ENCODE assay signal across 1 cellular context in the genomic region with DNA sequence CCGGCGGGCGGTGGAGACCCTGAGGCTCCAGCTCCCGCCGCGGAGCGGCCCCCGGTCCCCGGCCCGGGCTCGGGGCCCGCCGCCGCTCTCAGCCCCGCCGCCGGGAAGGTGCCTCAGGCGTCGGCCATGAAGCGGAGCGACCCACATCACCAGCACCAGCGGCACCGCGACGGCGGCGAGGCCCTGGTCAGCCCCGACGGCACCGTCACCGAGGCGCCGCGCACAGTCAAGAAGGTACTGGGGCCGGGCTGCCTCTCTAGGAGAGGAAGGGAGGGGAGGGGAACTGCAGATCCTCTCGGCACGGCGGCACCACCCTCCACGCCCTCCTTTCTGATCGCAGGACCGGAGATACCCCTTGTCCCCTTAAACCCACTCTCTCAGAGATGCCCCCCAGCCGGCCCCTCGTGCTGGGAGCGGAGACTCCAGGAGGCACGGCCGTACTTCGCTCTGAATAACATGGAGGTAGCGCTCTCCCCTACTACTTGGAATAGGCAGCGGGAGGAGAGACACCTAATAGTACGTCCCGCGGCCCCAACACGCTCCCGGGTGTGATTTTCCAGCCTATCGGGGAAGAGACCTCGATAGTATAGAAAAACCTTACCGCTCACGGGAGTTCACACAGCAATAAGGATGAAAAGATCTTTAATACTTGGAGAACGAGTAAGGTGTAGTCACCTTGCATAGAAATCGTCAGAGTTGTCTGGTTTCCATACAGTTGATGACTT.
TF ChIP-seq lines count a peak whose summit lies in the region.

No MANE protein-coding gene starts in this region.

TF ChIP-seq in HepG2, 621 proteins besides CTCF, POLR2A, EP300 and RAD21 (continued from another document):
- TF ChIP-seq ZFP90 (CRISPR knock-in tag; IDR thresholded peaks at IDR 0.05; ENCODE audit: borderline replicate concordance) (0 out of 2 replicates have a peak, but pooled peaks have one; percentile 48), ZBTB42 (CRISPR knock-in tag; IDR thresholded peaks at IDR 0.05) (no peak), SOX6 (IDR thresholded peaks at IDR 0.05) (no peak), SOX6 (CRISPR knock-in tag; IDR thresholded peaks at IDR 0.05) (0 out of 2 replicates have a peak, but pooled peaks have one; percentile 13), ZNF772 (CRISPR knock-in tag; IDR thresholded peaks at IDR 0.05) (peak; percentile 38; the same call in 1 of the 2 replicates), GABPA (IDR thresholded peaks at IDR 0.05; ENCODE audit: low read depth, low read length) (no peak), GABPA (CRISPR knock-in tag; IDR thresholded peaks at IDR 0.05; ENCODE audit: low read depth) (no peak), POGK (CRISPR knock-in tag; conservative IDR thresholded peaks at IDR 0.05) (0 out of 2 replicates have a peak, but pooled peaks have one; percentile 4), ZFYVE20 (CRISPR knock-in tag; IDR thresholded peaks at IDR 0.05; ENCODE audit: borderline replicate concordance, low read depth) (0 out of 2 replicates have a peak, but pooled peaks have one; percentile 2), SUZ12 (IDR thresholded peaks at IDR 0.05; ENCODE audit: low read depth, low read length) (no peak), ZNF24 (IDR thresholded peaks at IDR 0.05) (no peak), PHF21A (CRISPR knock-in tag; IDR thresholded peaks at IDR 0.05) (peak; percentile 34; the same call in 1 of the 2 replicates), KMT2A (CRISPR knock-in tag; IDR thresholded peaks at IDR 0.05) (peak; percentile 72), ARNTL (CRISPR knock-in tag; IDR thresholded peaks at IDR 0.05) (0 out of 2 replicates have a peak, but pooled peaks have one; percentile 24), YEATS4 (CRISPR knock-in tag; IDR thresholded peaks at IDR 0.05; ENCODE audit: borderline replicate concordance) (peak; percentile 52; the same call in 1 of the 2 replicates), ESRRA (CRISPR knock-in tag; IDR thresholded peaks at IDR 0.05; ENCODE audit: low read depth) (0 out of 2 replicates have a peak, but pooled peaks have one; percentile 31), XRCC5 (optimal IDR thresholded peaks at IDR 0.05; ENCODE audit: low read length) (peak; percentile 16), ATF7-NPFF (CRISPR knock-in tag; IDR thresholded peaks at IDR 0.05; ENCODE audit: low read depth) (0 out of 2 replicates have a peak, but pooled peaks have one; percentile 34), IRX3 (CRISPR knock-in tag; IDR thresholded peaks at IDR 0.05; ENCODE audit: borderline replicate concordance, low read depth) (no peak), ZSCAN20 (CRISPR knock-in tag; IDR thresholded peaks at IDR 0.05; ENCODE audit: borderline replicate concordance) (0 out of 2 replicates have a peak, but pooled peaks have one; percentile 5), ZNF572 (CRISPR knock-in tag; IDR thresholded peaks at IDR 0.05) (no peak), THAP11 (CRISPR knock-in tag; IDR thresholded peaks at IDR 0.05) (0 out of 2 replicates have a peak, but pooled peaks have one; percentile 8), ZNF747 (CRISPR knock-in tag; IDR thresholded peaks at IDR 0.05; ENCODE audit: borderline replicate concordance) (0 out of 2 replicates have a peak, but pooled peaks have one; percentile 21), JUND (CRISPR knock-in tag; IDR thresholded peaks at IDR 0.05) (0 out of 2 replicates have a peak, but pooled peaks have one; percentile 16), ZBTB7B (CRISPR knock-in tag; IDR thresholded peaks at IDR 0.05) (no peak), ZNF383 (CRISPR knock-in tag; IDR thresholded peaks at IDR 0.05; ENCODE audit: borderline replicate concordance) (0 out of 2 replicates have a peak, but pooled peaks have one; percentile 59), KDM5B (CRISPR knock-in tag; IDR thresholded peaks at IDR 0.05; ENCODE audit: borderline replicate concordance) (0 out of 2 replicates have a peak, but pooled peaks have one; percentile 8), KLF13 (CRISPR knock-in tag; IDR thresholded peaks at IDR 0.05) (no peak), TOE1 (CRISPR knock-in tag; IDR thresholded peaks at IDR 0.05) (no peak), RARA (CRISPR knock-in tag; IDR thresholded peaks at IDR 0.05) (no peak), AGO2 (optimal IDR thresholded peaks at IDR 0.05; ENCODE audit: low read depth, low read length) (peak; percentile 25), NAIF1 (CRISPR knock-in tag; IDR thresholded peaks at IDR 0.05; ENCODE audit: borderline replicate concordance) (0 out of 2 replicates have a peak, but pooled peaks have one; percentile 15), ZSCAN21 (CRISPR knock-in tag; IDR thresholded peaks at IDR 0.05; ENCODE audit: borderline replicate concordance) (peak; percentile 60; the same call in 1 of the 2 replicates), ZNF891 (CRISPR knock-in tag; IDR thresholded peaks at IDR 0.05) (peak; percentile 64; the same call in 1 of the 2 replicates), ZFY (CRISPR knock-in tag; IDR thresholded peaks at IDR 0.05) (peak; percentile 49; the same call in 1 of the 2 replicates), ZNF839 (CRISPR knock-in tag; IDR thresholded peaks at IDR 0.05; ENCODE audit: borderline replicate concordance) (no peak), DR1 (CRISPR knock-in tag; IDR thresholded peaks at IDR 0.05) (no peak), ATF1 (CRISPR knock-in tag; IDR thresholded peaks at IDR 0.05) (no peak), ETV5 (CRISPR knock-in tag; IDR thresholded peaks at IDR 0.05; ENCODE audit: borderline replicate concordance) (no peak), MEF2D (CRISPR knock-in tag; IDR thresholded peaks at IDR 0.05) (no peak), BRCA1 (CRISPR knock-in tag; IDR thresholded peaks at IDR 0.05) (no peak), BCL6 (CRISPR knock-in tag; IDR thresholded peaks at IDR 0.05) (no peak), KMT2B (CRISPR knock-in tag; IDR thresholded peaks at IDR 0.05) (no peak; the same call in 1 of the 2 replicates), POLR2G (IDR thresholded peaks at IDR 0.05; ENCODE audit: low read depth, low read length) (no peak), SOX5 (CRISPR knock-in tag; IDR thresholded peaks at IDR 0.05; ENCODE audit: borderline replicate concordance) (0 out of 2 replicates have a peak, but pooled peaks have one; percentile 4), ZNF34 (CRISPR knock-in tag; IDR thresholded peaks at IDR 0.05; ENCODE audit: borderline replicate concordance) (no peak), ZNF777 (CRISPR knock-in tag; IDR thresholded peaks at IDR 0.05) (peak; percentile 99), NRL (CRISPR knock-in tag; IDR thresholded peaks at IDR 0.05; ENCODE audit: borderline replicate concordance) (peak; percentile 80; the same call in 1 of the 2 replicates), RAD51 (IDR thresholded peaks at IDR 0.05; ENCODE audit: borderline replicate concordance) (no peak), ZNF598 (CRISPR knock-in tag; IDR thresholded peaks at IDR 0.05; ENCODE audit: borderline replicate concordance) (0 out of 2 replicates have a peak, but pooled peaks have one; percentile 51)
- TF ChIP-seq, protein P1, sequence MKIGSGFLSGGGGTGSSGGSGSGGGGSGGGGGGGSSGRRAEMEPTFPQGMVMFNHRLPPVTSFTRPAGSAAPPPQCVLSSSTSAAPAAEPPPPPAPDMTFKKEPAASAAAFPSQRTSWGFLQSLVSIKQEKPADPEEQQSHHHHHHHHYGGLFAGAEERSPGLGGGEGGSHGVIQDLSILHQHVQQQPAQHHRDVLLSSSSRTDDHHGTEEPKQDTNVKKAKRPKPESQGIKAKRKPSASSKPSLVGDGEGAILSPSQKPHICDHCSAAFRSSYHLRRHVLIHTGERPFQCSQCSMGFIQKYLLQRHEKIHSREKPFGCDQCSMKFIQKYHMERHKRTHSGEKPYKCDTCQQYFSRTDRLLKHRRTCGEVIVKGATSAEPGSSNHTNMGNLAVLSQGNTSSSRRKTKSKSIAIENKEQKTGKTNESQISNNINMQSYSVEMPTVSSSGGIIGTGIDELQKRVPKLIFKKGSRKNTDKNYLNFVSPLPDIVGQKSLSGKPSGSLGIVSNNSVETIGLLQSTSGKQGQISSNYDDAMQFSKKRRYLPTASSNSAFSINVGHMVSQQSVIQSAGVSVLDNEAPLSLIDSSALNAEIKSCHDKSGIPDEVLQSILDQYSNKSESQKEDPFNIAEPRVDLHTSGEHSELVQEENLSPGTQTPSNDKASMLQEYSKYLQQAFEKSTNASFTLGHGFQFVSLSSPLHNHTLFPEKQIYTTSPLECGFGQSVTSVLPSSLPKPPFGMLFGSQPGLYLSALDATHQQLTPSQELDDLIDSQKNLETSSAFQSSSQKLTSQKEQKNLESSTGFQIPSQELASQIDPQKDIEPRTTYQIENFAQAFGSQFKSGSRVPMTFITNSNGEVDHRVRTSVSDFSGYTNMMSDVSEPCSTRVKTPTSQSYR (CRISPR knock-in tag; IDR thresholded peaks at IDR 0.05; ENCODE audit: borderline replicate concordance) = no peak
- TF ChIP-seq, protein P2, sequence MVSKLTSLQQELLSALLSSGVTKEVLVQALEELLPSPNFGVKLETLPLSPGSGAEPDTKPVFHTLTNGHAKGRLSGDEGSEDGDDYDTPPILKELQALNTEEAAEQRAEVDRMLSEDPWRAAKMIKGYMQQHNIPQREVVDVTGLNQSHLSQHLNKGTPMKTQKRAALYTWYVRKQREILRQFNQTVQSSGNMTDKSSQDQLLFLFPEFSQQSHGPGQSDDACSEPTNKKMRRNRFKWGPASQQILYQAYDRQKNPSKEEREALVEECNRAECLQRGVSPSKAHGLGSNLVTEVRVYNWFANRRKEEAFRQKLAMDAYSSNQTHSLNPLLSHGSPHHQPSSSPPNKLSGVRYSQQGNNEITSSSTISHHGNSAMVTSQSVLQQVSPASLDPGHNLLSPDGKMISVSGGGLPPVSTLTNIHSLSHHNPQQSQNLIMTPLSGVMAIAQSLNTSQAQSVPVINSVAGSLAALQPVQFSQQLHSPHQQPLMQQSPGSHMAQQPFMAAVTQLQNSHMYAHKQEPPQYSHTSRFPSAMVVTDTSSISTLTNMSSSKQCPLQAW (CRISPR knock-in tag; IDR thresholded peaks at IDR 0.05) = 0 out of 2 replicates have a peak, but pooled peaks have one; percentile 41
- TF ChIP-seq, protein P3, sequence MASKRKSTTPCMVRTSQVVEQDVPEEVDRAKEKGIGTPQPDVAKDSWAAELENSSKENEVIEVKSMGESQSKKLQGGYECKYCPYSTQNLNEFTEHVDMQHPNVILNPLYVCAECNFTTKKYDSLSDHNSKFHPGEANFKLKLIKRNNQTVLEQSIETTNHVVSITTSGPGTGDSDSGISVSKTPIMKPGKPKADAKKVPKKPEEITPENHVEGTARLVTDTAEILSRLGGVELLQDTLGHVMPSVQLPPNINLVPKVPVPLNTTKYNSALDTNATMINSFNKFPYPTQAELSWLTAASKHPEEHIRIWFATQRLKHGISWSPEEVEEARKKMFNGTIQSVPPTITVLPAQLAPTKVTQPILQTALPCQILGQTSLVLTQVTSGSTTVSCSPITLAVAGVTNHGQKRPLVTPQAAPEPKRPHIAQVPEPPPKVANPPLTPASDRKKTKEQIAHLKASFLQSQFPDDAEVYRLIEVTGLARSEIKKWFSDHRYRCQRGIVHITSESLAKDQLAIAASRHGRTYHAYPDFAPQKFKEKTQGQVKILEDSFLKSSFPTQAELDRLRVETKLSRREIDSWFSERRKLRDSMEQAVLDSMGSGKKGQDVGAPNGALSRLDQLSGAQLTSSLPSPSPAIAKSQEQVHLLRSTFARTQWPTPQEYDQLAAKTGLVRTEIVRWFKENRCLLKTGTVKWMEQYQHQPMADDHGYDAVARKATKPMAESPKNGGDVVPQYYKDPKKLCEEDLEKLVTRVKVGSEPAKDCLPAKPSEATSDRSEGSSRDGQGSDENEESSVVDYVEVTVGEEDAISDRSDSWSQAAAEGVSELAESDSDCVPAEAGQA (IDR thresholded peaks at IDR 0.05; ENCODE audit: low read depth) = no peak
- TF ChIP-seq, protein P3 (CRISPR knock-in tag; IDR thresholded peaks at IDR 0.05; ENCODE audit: borderline replicate concordance) = 0 out of 2 replicates have a peak, but pooled peaks have one; percentile 41
TF ChIP-seq in HepG2: peak in this region for 42.
